In genomic region chr16:81738831-81739496, GRCh38 we compare ENCODE assay signal across 11 cellular contexts. TPM values are rescaled to one million over a fixed set of nuclear protein-coding genes. Genes with fewer than 3 reads are reported as not detected.
DNase-seq lines count a peak whose midpoint lies in the region; ATAC-seq, FAIRE-seq and TF ChIP-seq lines count a peak whose summit lies in the region.
"Had no signal": no experiment of that assay in that cellular context is flagged by ENCODE, and none has a peak within 500 bp of the region (broad histone marks: within the 10 kb centered on the region; RNA-seq: fewer than 3 reads in every experiment).

No MANE protein-coding gene starts in this region.

- no peak overlapping the region for H4K91ac ChIP-seq in H1 (replicated peaks; ENCODE audit: insufficient read length, low read length)
- H4K91ac ChIP-seq in H9 (ENCODE audit: insufficient read length, low read depth, low read length): no peak overlapping the region

- H2AFZ ChIP-seq in Karpas-422 (ENCODE audit: low read length): no peak overlapping the region
- H2AFZ ChIP-seq in H1 (ENCODE audit: low read length): no peak overlapping the region
- H2AFZ ChIP-seq in H9 (ENCODE audit: low read length): no peak overlapping the region

- H3K4me3 ChIP-seq in Karpas-422 (ENCODE audit: low read length) (peak overlapping the region; percentile 86), H1 (ENCODE audit: extremely low read depth in 1 of 4, insufficient read depth in 2 of 4, low read depth in 3 of 4, low read length in 4 of 4) (no peak overlapping the region), sigmoid colon (no peak overlapping the region)

- H3K27ac ChIP-seq in Karpas-422 (ENCODE audit: low read length) (peak overlapping the region; percentile 97), H1 (ENCODE audit: low read depth, low read length) (no peak overlapping the region), sigmoid colon (no peak overlapping the region), H9 (ENCODE audit: insufficient read length, low read depth, low read length) (no peak overlapping the region)

- CTCF ChIA-PET in H1 (lab: Charles Lee; ENCODE audit: partially characterized antibody): interaction anchor here (0.6 to 4.5 kb wide), 18 partner anchors 9 to 343 kb away, joined by 3 to 29 read pairs (median 4); no protein-coding TSS in a partner anchor

- no peaks in the 10 kb centered on the region for H4K20me1 ChIP-seq in Karpas-422 (ENCODE audit: insufficient read depth, low read depth, low read length)
- no peaks in the 10 kb centered on the region for H4K20me1 ChIP-seq in H1 (replicated peaks in 1 of 2; ENCODE audit: control insufficient read depth in 1 of 2, insufficient read depth in 2 of 2, low read length in 2 of 2)
- no peaks in the 10 kb centered on the region for H4K20me1 ChIP-seq in H9 (ENCODE audit: control insufficient read depth, insufficient read depth, insufficient read length)

- POLR2A ChIA-PET in H1 (lab: Charles Lee; ENCODE audit: partially characterized antibody): no interaction called here

- H2BK15ac ChIP-seq in H1 (ENCODE audit: low read length) (no peak overlapping the region), H9 (ENCODE audit: low read depth, low read length) (no peak overlapping the region)

- H3K27ac Mint-ChIP-seq in H9: no peak overlapping the region

- no peak overlapping the region for H3K18ac ChIP-seq in H1 (ENCODE audit: extremely low read depth, low read length)
- no peak overlapping the region for H3K18ac ChIP-seq in H9 (ENCODE audit: insufficient read length, low read depth, low read length)

- H3K4me2 ChIP-seq in Karpas-422 (ENCODE audit: low read depth, low read length, poor library complexity, severe bottlenecking): peak overlapping the region; percentile 98
- H3K4me2 ChIP-seq in H1 (ENCODE audit: insufficient read depth in 1 of 2, low read depth in 2 of 2, low read length in 2 of 2): no peak overlapping the region
- no peak overlapping the region for H3K4me2 ChIP-seq in H9 (ENCODE audit: insufficient read depth, insufficient read length, low read length)

- no peak overlapping the region for H4K5ac ChIP-seq in H1 (ENCODE audit: insufficient read length, low read depth, low read length)
- no peak overlapping the region for H4K5ac ChIP-seq in H9 (ENCODE audit: insufficient read length, low read depth, low read length)

- TF ChIP-seq CTCF in H1 (IDR thresholded peaks at IDR 0.05; ENCODE audit: control extremely low read depth in 1 of 3, insufficient read depth in 1 of 3, low read depth in 1 of 3, low read length in 3 of 3): no peak
- TF ChIP-seq CTCF in sigmoid colon (IDR thresholded peaks at IDR 0.05): no peak
- no peak for TF ChIP-seq CTCF in H9 (conservative IDR thresholded peaks at IDR 0.05)

- H3K9me3 Mint-ChIP-seq in H9: no peaks in the 10 kb centered on the region

- peaks cover 55% of the 10 kb centered on the region for H3K4me1 ChIP-seq in Karpas-422 (ENCODE audit: low read length)
- H3K4me1 ChIP-seq in H1 (replicated peaks in 1 of 4; ENCODE audit: control insufficient read depth in 3 of 4, insufficient read depth in 4 of 4, low read length in 3 of 4): peaks cover 0 to 2% (median 0%) of the 10 kb centered on the region in 4 experiments; a peak in 3 of 7 replicates
- peaks cover 0 to 11% (median 10%) of the 10 kb centered on the region in 4 donors for H3K4me1 ChIP-seq in sigmoid colon
- H3K4me1 ChIP-seq in H9 (ENCODE audit: insufficient read depth, low read length): no peaks in the 10 kb centered on the region; the same call in 1 of the 2 replicates

- no peak overlapping the region for H2AK5ac ChIP-seq in H1 (ENCODE audit: low read depth, low read length)
- H2AK5ac ChIP-seq in H9 (ENCODE audit: insufficient read length, low read length): no peak overlapping the region

- H2BK120ac ChIP-seq in H1 (replicated peaks; ENCODE audit: low read depth, low read length) (no peak overlapping the region), H9 (ENCODE audit: low read depth, low read length, poor library complexity, severe bottlenecking) (no peak overlapping the region)

- H3T11ph ChIP-seq in H9 (ENCODE audit: low read length): no peak overlapping the region

- H3K9me3 ChIP-seq in Karpas-422 (ENCODE audit: low read length) (no peaks in the 10 kb centered on the region), H1 (ENCODE audit: insufficient read depth in 2 of 2, low read depth in 1 of 2, low read length in 1 of 2) (no peaks in the 10 kb centered on the region), sigmoid colon (no peaks in the 10 kb centered on the region), H9 (ENCODE audit: control insufficient read depth, low read depth, low read length) (no peaks in the 10 kb centered on the region)

- H3K14ac ChIP-seq in H1 (ENCODE audit: insufficient read length) (no peak overlapping the region), H9 (ENCODE audit: insufficient read depth, low read length) (no peak overlapping the region)

- peak overlapping the region; percentile 17 for H4K8ac ChIP-seq in H1 (ENCODE audit: extremely low read depth, insufficient read depth, low read length)
- H4K8ac ChIP-seq in H9 (replicated peaks; ENCODE audit: insufficient read length, low read depth, low read length): no peak overlapping the region

- H3K23me2 ChIP-seq in H1 (ENCODE audit: low read depth, low read length): no peaks in the 10 kb centered on the region; the same call in 1 of the 2 replicates
- H3K23me2 ChIP-seq in H9 (ENCODE audit: insufficient read length, low read depth, low read length, poor library complexity, severe bottlenecking): no peaks in the 10 kb centered on the region

- H3K27me3 ChIP-seq in Karpas-422 (ENCODE audit: low read length): no peaks in the 10 kb centered on the region
- H3K27me3 ChIP-seq in H1 (replicated peaks in 1 of 4; ENCODE audit: control insufficient read depth in 3 of 4, extremely low read depth in 1 of 4, insufficient read depth in 3 of 4, low read length in 3 of 4): no peaks in the 10 kb centered on the region
- no peaks in the 10 kb centered on the region for H3K27me3 ChIP-seq in sigmoid colon
- H3K27me3 ChIP-seq in H9 (ENCODE audit: insufficient read depth, low read length): no peaks in the 10 kb centered on the region

- H2BK20ac ChIP-seq in H1 (ENCODE audit: low read length) (no peak overlapping the region), H9 (ENCODE audit: low read depth, low read length, poor library complexity, severe bottlenecking) (no peak overlapping the region)

- TF ChIP-seq RAD21 in H1 (IDR thresholded peaks at IDR 0.05 in 1 of 2, conservative IDR thresholded peaks at IDR 0.05 in 1 of 2; ENCODE audit: low read depth in 2 of 2, low read length in 2 of 2): no peak

- peak; percentile 94 for DNase-seq in Karpas-422
- DNase-seq in H1 (ENCODE audit: low read depth in 1 of 2, low spot score in 2 of 2): no peak
- peak; percentile 75 for DNase-seq in sigmoid colon
- no peak for DNase-seq in H9
- DNase-seq in NCI-H1436 (lab: John Stamatoyannopoulos, UW): no peak
- DNase-seq in NCI-H187 (lab: John Stamatoyannopoulos, UW): no peak
- DNase-seq: activated CD8-positive, alpha-beta memory T cell treated with anti-CD3 and anti-CD28 coated beads for 24 hours; cerebellar nuclear complex had no signal

- no peak overlapping the region for H3K4ac ChIP-seq in H1 (replicated peaks; ENCODE audit: insufficient read length, low read depth, low read length)
- H3K4ac ChIP-seq in H9 (ENCODE audit: low read depth, low read length): no peak overlapping the region

- H2BK5ac ChIP-seq in H1 (ENCODE audit: low read depth, low read length) (no peak overlapping the region), H9 (ENCODE audit: insufficient read length, low read length) (no peak overlapping the region)

- intact Hi-C loops in sigmoid colon (cut with DNase I): loop anchor here (5.0 to 10.0 kb wide), 3 partner anchors 372 to 702 kb away; partner anchors contain the start of gene ATMIN

- no peak overlapping the region for H3K4me3 Mint-ChIP-seq in H9

- no peak overlapping the region for H3K23ac ChIP-seq in H1 (ENCODE audit: insufficient read length)
- H3K23ac ChIP-seq in H9 (ENCODE audit: insufficient read length, low read depth, low read length): no peak overlapping the region

- FAIRE-seq in H1 (lab: Jason Lieb, UNC): no peak
- FAIRE-seq: keratinocyte had no signal

- H3K36me3 Mint-ChIP-seq in H9 (ENCODE audit: insufficient read depth in 1 of 3, low read depth in 3 of 3): no peaks in the 10 kb centered on the region

- H3K27me3 Mint-ChIP-seq in H9 (ENCODE audit: low read depth): peaks cover 16% of the 10 kb centered on the region

- H3K4me1 Mint-ChIP-seq in H9: peaks cover 7 to 18% of the 10 kb centered on the region in 2 experiments

- no peaks in the 10 kb centered on the region for H3K79me1 ChIP-seq in H1 (ENCODE audit: low read depth, low read length)
- no peaks in the 10 kb centered on the region for H3K79me1 ChIP-seq in H9 (ENCODE audit: insufficient read depth, low read depth, low read length, poor library complexity, severe bottlenecking)

- whole genome bisulfite sequencing in H1 (ENCODE audit: extremely low coverage in 1 of 2, insufficient coverage in 1 of 2, insufficient read length in 1 of 2, insufficient replicate concordance in 2 of 2, low coverage in 1 of 2, low lambda C conversion rate in 2 of 2, missing lambda C conversion rate in 1 of 2), 2 experiments: 89% methylated on average over 17 of the region's 18 CpGs; no CpG with 5 or more reads in 1 of the 2 experiments
- WGBS in sigmoid colon, 2 donors: 57 to 82% methylated on average over 18 of the region's 18 CpGs
- WGBS in H9 (ENCODE audit: extremely low coverage, insufficient read length, low lambda C conversion rate): no CpG with 5 or more reads among the region's 18 CpGs

- H3K79me2 ChIP-seq in Karpas-422 (ENCODE audit: low read length) (peaks cover 45% of the 10 kb centered on the region), H1 (ENCODE audit: control insufficient read depth in 1 of 2, insufficient read depth in 2 of 2, low read length in 2 of 2) (no peaks in the 10 kb centered on the region), H9 (ENCODE audit: insufficient read depth, low read length) (no peaks in the 10 kb centered on the region)

- H3K9ac ChIP-seq in Karpas-422 (ENCODE audit: low read length): peak overlapping the region; percentile 97
- no peak overlapping the region for H3K9ac ChIP-seq in H1 (replicated peaks in 1 of 4; ENCODE audit: extremely low read depth in 1 of 4, low read depth in 3 of 4, low read length in 3 of 4)
- H3K9ac ChIP-seq in H9 (ENCODE audit: extremely low read depth, insufficient read length, low read length): no peak overlapping the region

- H2BK12ac ChIP-seq in H1 (ENCODE audit: low read depth, low read length) (no peak overlapping the region), H9 (ENCODE audit: insufficient read length, low read depth, low read length) (no peak overlapping the region)

- no peaks in the 10 kb centered on the region for H3K9me2 ChIP-seq in Karpas-422 (replicated peaks; ENCODE audit: insufficient read depth, low read length)

- no peaks in the 10 kb centered on the region for H3K36me3 ChIP-seq in Karpas-422 (ENCODE audit: insufficient read depth, low read length)
- no peaks in the 10 kb centered on the region for H3K36me3 ChIP-seq in H1 (ENCODE audit: control insufficient read depth in 2 of 4, insufficient read depth in 4 of 4, low read length in 3 of 4)
- no peaks in the 10 kb centered on the region for H3K36me3 ChIP-seq in sigmoid colon

- TF ChIP-seq EP300 in H1 (IDR thresholded peaks at IDR 0.05; ENCODE audit: borderline replicate concordance in 1 of 2, low read depth in 2 of 2, low read length in 2 of 2): no peak
- no peak for TF ChIP-seq EP300 in sigmoid colon (IDR thresholded peaks at IDR 0.05)

- peak; percentile 37 for ATAC-seq in GM19043 (IDR thresholded peaks at IDR 0.05; ENCODE audit: low read depth, unreplicated experiment)
- no peak for ATAC-seq in GM21529 (IDR thresholded peaks at IDR 0.05; ENCODE audit: unreplicated experiment)

- no peak for TF ChIP-seq POLR2A in H1 (IDR thresholded peaks at IDR 0.05; ENCODE audit: control extremely low read depth in 1 of 2, low read depth in 2 of 2, low read length in 2 of 2)
- no peak for TF ChIP-seq POLR2A in sigmoid colon (IDR thresholded peaks at IDR 0.05)

- H3K56ac ChIP-seq in H1 (replicated peaks; ENCODE audit: insufficient read length, low read depth, low read length): no peak overlapping the region
- H3K56ac ChIP-seq in H9 (ENCODE audit: insufficient read length, low read depth, low read length): no peak overlapping the region

RNA-seq across cellular contexts. Expression of gene PLCG2, which starts 40.1 kb away (rescaled TPM):
- total RNA-seq in Karpas-422 (2014; rRNA removed; shearing (Covaris generic); ENCODE audit: low replicate concordance): 574 and 580 TPM in 2 replicates
- total RNA-seq in H1 (2021; fragmentation: NEBNext Ultra II Directional; extraction: Animal tissue kit (Norgen Biotek cat#: 25700)): 5.6 and 6.9 TPM in 2 replicates
- polyA plus RNA-seq in H1 (2011; rRNA removed): 6.1 and 7.5 TPM in 2 replicates
- polyA plus RNA-seq in H1 (2011; cell fraction: cytosol; rRNA removed): 8.9 TPM
- 20.7 TPM for polyA plus RNA-seq in H1 (2011; cell fraction: nucleus; rRNA removed)
- polyA plus RNA-seq in H1 (2012, experiment 1 of 2): 4.6 to 7.2 TPM (median 5.9 TPM) in 4 replicates
- 0.89 TPM for polyA plus RNA-seq in H1 (2012, experiment 2 of 2)
- 2.1 TPM for polyA plus RNA-seq in H1 (2013, experiment 1 of 2)
- polyA plus RNA-seq in H1 (2013, experiment 2 of 2): 1.8 TPM
- 19.9 and 20.7 TPM in 2 replicates for polyA minus RNA-seq in H1 (2011; rRNA and poly(A)+ RNA removed)
- polyA minus RNA-seq in H1 (2011; cell fraction: cytosol; rRNA and poly(A)+ RNA removed): 9.5 TPM
- polyA minus RNA-seq in H1 (2011; cell fraction: nucleus; rRNA and poly(A)+ RNA removed): 28.3 TPM
- 1 to 10 TPM; 2.4 to 8.0 (median 3.8) TPM for total RNA-seq in sigmoid colon
- polyA plus RNA-seq in sigmoid colon: 10 to 100 TPM in 1 of 3 donors, 1 to 10 TPM in 2; 1.6 to 24.8 (median 1.8) TPM
- 5.4 and 6.0 TPM in 2 replicates for total RNA-seq in H9 (2021)

Comparison
In these comparisons a context has a peak if more than half of its experiments do, and no peak if none do; other contexts are left out.
1. DNase-seq: peak in Karpas-422 (single experiment) and sigmoid colon (single experiment); none in H1 (0 of 2), H9 (single experiment), NCI-H1436 (single experiment) and NCI-H187 (0 of 2).
2. RNA of gene PLCG2, which starts 40.1 kb away (total RNA-seq): 574 to 580 TPM in Karpas-422; 5.6 to 6.9 TPM in H1, 5.4 to 6.0 TPM in H9 and 2.4 to 8.0 TPM in sigmoid colon; every median in the first group is over 10 times any median in the second.